In the genomic region with DNA sequence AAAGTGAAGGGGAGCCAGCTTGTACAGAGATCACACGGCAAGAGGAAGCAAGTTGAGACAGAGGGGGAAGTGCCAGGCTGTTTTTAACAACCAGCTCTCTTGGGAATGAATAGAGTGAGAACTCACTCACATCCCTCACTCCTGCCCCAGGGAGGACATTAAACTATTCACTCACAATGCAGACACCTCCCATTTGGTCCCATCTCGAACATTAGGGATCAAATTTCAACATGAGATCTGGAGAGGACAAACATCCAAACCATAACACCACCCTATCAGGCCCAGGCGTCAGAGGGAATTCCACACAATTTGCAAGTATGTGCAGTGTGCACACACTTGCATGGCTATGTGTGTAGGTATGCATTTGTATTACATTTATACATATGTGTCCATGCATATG, we compare ENCODE assay signal across 13 cellular contexts.
DNase-seq lines count a peak whose midpoint lies in the region; ATAC-seq and TF ChIP-seq lines count a peak whose summit lies in the region.
"Had no signal": no experiment of that assay in that cellular context is flagged by ENCODE, and none has a peak within 500 bp of the region (broad histone marks: within the 10 kb centered on the region; RNA-seq: fewer than 3 reads in every experiment).

No MANE protein-coding gene starts in this region.

- H3K36me3 Mint-ChIP-seq in neural progenitor cell: peaks cover 5% of the 10 kb centered on the region
- H3K36me3 Mint-ChIP-seq in activated T-cell treated with anti-CD3 and anti-CD28 coated beads, Interleukin-2, amount 50 U/mL, for 4 hours (ENCODE audit: insufficient read depth): peaks cover 16% of the 10 kb centered on the region
- H3K36me3 Mint-ChIP-seq: natural killer cell treated with Interleukin-12 subunit alpha and Interleukin-12 subunit beta and Interleukin-15 and Interleukin-18, amount 100 ng/mL, for 72 hours had no signal

- intact Hi-C loops in right cardiac atrium (cut with DNase I) (no loop called here), posterior vena cava (cut with DNase I) (no loop called here)

- H3K9ac ChIP-seq in SK-N-MC (ENCODE audit: insufficient read length) (no peak overlapping the region), neural progenitor cell (no peak overlapping the region)

- no peak overlapping the region for H3K4me2 ChIP-seq in neural progenitor cell

- no peak overlapping the region for H3K27ac Mint-ChIP-seq in neural progenitor cell
- H3K27ac Mint-ChIP-seq: activated CD8-positive, alpha-beta T cell treated with anti-CD3 and anti-CD28 coated beads for 36 hours; natural killer cell treated with Interleukin-12 subunit alpha and Interleukin-12 subunit beta and Interleukin-15 and Interleukin-18, amount 100 ng/mL, for 72 hours had no signal

- H3K27me3 ChIP-seq in right cardiac atrium (ENCODE audit: control insufficient read depth, insufficient read depth) (no peaks in the 10 kb centered on the region), neural progenitor cell (no peaks in the 10 kb centered on the region)
- H3K27me3 ChIP-seq: upper lobe of left lung had no signal

- peak; percentile 97 for DNase-seq in DMS153 (lab: John Stamatoyannopoulos, UW)
- DNase-seq in NCI-H1092 (lab: John Stamatoyannopoulos, UW): peak; percentile 31
- peak; percentile 10 for DNase-seq in SK-N-MC (ENCODE audit: low read depth, low spot score)
- no peak for DNase-seq in right cardiac atrium
- no peak for DNase-seq in activated CD4-positive, alpha-beta T cell treated with anti-CD3 and anti-CD28 coated beads for 4 hours
- DNase-seq in posterior vena cava (ENCODE audit: low spot score): no peak
- no peak for DNase-seq in neural progenitor cell (ENCODE audit: low spot score)
- no peak for DNase-seq in activated T-cell treated with anti-CD3 and anti-CD28 coated beads, Interleukin-2, amount 50 U/mL, for 4 hours
- DNase-seq: activated CD8-positive, alpha-beta T cell treated with anti-CD3 and anti-CD28 coated beads for 36 hours; aorta; SIG-M5; upper lobe of left lung had no signal

- no peaks in the 10 kb centered on the region for H3K27me3 Mint-ChIP-seq in neural progenitor cell (ENCODE audit: insufficient read depth, low read depth)
- H3K27me3 Mint-ChIP-seq in activated T-cell treated with anti-CD3 and anti-CD28 coated beads, Interleukin-2, amount 50 U/mL, for 4 hours (ENCODE audit: low read depth): no peaks in the 10 kb centered on the region
- H3K27me3 Mint-ChIP-seq: activated CD8-positive, alpha-beta T cell treated with anti-CD3 and anti-CD28 coated beads for 36 hours; natural killer cell treated with Interleukin-12 subunit alpha and Interleukin-12 subunit beta and Interleukin-15 and Interleukin-18, amount 100 ng/mL, for 72 hours had no signal

- H4K20me1 ChIP-seq in neural progenitor cell (ENCODE audit: low read depth): peaks cover 37% of the 10 kb centered on the region

- no peak overlapping the region for H3K4me3 Mint-ChIP-seq in neural progenitor cell
- no peak overlapping the region for H3K4me3 Mint-ChIP-seq in activated T-cell treated with anti-CD3 and anti-CD28 coated beads, Interleukin-2, amount 50 U/mL, for 4 hours
- H3K4me3 Mint-ChIP-seq: activated CD8-positive, alpha-beta T cell treated with anti-CD3 and anti-CD28 coated beads for 36 hours; natural killer cell treated with Interleukin-12 subunit alpha and Interleukin-12 subunit beta and Interleukin-15 and Interleukin-18, amount 100 ng/mL, for 72 hours had no signal

- no peaks in the 10 kb centered on the region for H3F3A ChIP-seq in neural progenitor cell (ENCODE audit: low read depth)

- H3K4me1 ChIP-seq in right cardiac atrium (ENCODE audit: control insufficient read depth, insufficient read depth, low read length) (peaks cover 18% of the 10 kb centered on the region), neural progenitor cell (peaks cover 17% of the 10 kb centered on the region)

- TF ChIP-seq CTCF in neural progenitor cell (IDR thresholded peaks at IDR 0.05): no peak

- H3K4me3 ChIP-seq in SK-N-MC (0 out of 2 replicates have a peak overlapping the region, but pooled peaks have one; percentile 2), right cardiac atrium (ENCODE audit: low read length) (no peak overlapping the region), neural progenitor cell (no peak overlapping the region)
- H3K4me3 ChIP-seq: upper lobe of left lung had no signal

- H3K36me3 ChIP-seq in SK-N-MC (ENCODE audit: insufficient read depth, low read length): peaks cover 3% of the 10 kb centered on the region; the same call in 1 of the 2 replicates
- no peaks in the 10 kb centered on the region for H3K36me3 ChIP-seq in neural progenitor cell
- H3K36me3 ChIP-seq: upper lobe of left lung had no signal

- H3K9me3 ChIP-seq in SK-N-MC (ENCODE audit: low read depth, low read length) (no peaks in the 10 kb centered on the region), right cardiac atrium (ENCODE audit: control insufficient read depth, low read length) (no peaks in the 10 kb centered on the region), neural progenitor cell (ENCODE audit: low read depth) (no peaks in the 10 kb centered on the region)
- H3K9me3 ChIP-seq: upper lobe of left lung had no signal

- peaks cover 11% of the 10 kb centered on the region for H3K4me1 Mint-ChIP-seq in neural progenitor cell
- peaks cover 25% of the 10 kb centered on the region for H3K4me1 Mint-ChIP-seq in activated T-cell treated with anti-CD3 and anti-CD28 coated beads, Interleukin-2, amount 50 U/mL, for 4 hours (ENCODE audit: low read depth)

- peak; percentile 59 to 70 for ATAC-seq in right cardiac atrium
- no peak for ATAC-seq in activated T-cell treated with anti-CD3 and anti-CD28 coated beads, Interleukin-2, amount 50 U/mL, for 4 hours
- ATAC-seq: activated CD8-positive, alpha-beta T cell treated with anti-CD3 and anti-CD28 coated beads for 36 hours; natural killer cell treated with Interleukin-12 subunit alpha and Interleukin-12 subunit beta and Interleukin-15 and Interleukin-18, amount 100 ng/mL, for 72 hours had no signal

- H3K27ac ChIP-seq in SK-N-MC (peak overlapping the region; percentile 15; the same call in 1 of the 2 replicates), right cardiac atrium (ENCODE audit: low read length) (peak overlapping the region; percentile 1), neural progenitor cell (no peak overlapping the region)
- H3K27ac ChIP-seq: upper lobe of left lung had no signal

- no peak overlapping the region for H2AFZ ChIP-seq in neural progenitor cell (replicated peaks)

- 15% methylated on average over 3 of the region's 3 CpGs for WGBS in right cardiac atrium

- H3K9me3 Mint-ChIP-seq in neural progenitor cell: no peaks in the 10 kb centered on the region
- H3K9me3 Mint-ChIP-seq in activated T-cell treated with anti-CD3 and anti-CD28 coated beads, Interleukin-2, amount 50 U/mL, for 4 hours: no peaks in the 10 kb centered on the region
- H3K9me3 Mint-ChIP-seq: activated CD8-positive, alpha-beta T cell treated with anti-CD3 and anti-CD28 coated beads for 36 hours; natural killer cell treated with Interleukin-12 subunit alpha and Interleukin-12 subunit beta and Interleukin-15 and Interleukin-18, amount 100 ng/mL, for 72 hours had no signal

- H3K79me2 ChIP-seq in neural progenitor cell (ENCODE audit: low read depth): no peaks in the 10 kb centered on the region

Comparison
In these comparisons a context has a peak if more than half of its experiments do, and no peak if none do; other contexts are left out.
1. DNase-seq: peak in DMS153 (single experiment), NCI-H1092 (single experiment) and SK-N-MC (single experiment); none in right cardiac atrium (0 of 3), activated CD4-positive, alpha-beta T cell treated with anti-CD3 and anti-CD28 coated beads for 4 hours (0 of 2), posterior vena cava (single experiment), neural progenitor cell (single experiment) and activated T-cell treated with anti-CD3 and anti-CD28 coated beads, Interleukin-2, amount 50 U/mL, for 4 hours (single experiment).
2. ATAC-seq: peak in right cardiac atrium (2 of 2); none in activated T-cell treated with anti-CD3 and anti-CD28 coated beads, Interleukin-2, amount 50 U/mL, for 4 hours (0 of 2).